Comparison of ENCODE assay signal across 9 cellular contexts in genomic region chr2:126359494-126359893, GRCh38.
DNase-seq lines count a peak whose midpoint lies in the region; ATAC-seq and TF ChIP-seq lines count a peak whose summit lies in the region.
"Had no signal": no experiment of that assay in that cellular context is flagged by ENCODE, and none has a peak within 500 bp of the region (broad histone marks: within the 10 kb centered on the region; RNA-seq: fewer than 3 reads in every experiment).

No MANE protein-coding gene starts in this region.

- H4K20me1 ChIP-seq in MM.1S (ENCODE audit: insufficient read depth, low read length) = no peaks in the 10 kb centered on the region

- TF ChIP-seq CTCF in MM.1S (IDR thresholded peaks at IDR 0.05; ENCODE audit: low read length) = peak; percentile 40
- TF ChIP-seq CTCF in fibroblast of pulmonary artery (IDR thresholded peaks at IDR 0.05; ENCODE audit: low read length, missing control alignments) = peak; percentile 54

- no peaks in the 10 kb centered on the region for H3F3A ChIP-seq in MM.1S (ENCODE audit: insufficient read depth, low read length)

- no peak overlapping the region for H3K27ac ChIP-seq in MM.1S (ENCODE audit: low read length)

- H2AFZ ChIP-seq in MM.1S (ENCODE audit: low read length) = no peak overlapping the region

- no peak overlapping the region for H3K4me2 ChIP-seq in MM.1S (ENCODE audit: low read depth, low read length)

- H3K9me2 ChIP-seq in MM.1S (replicated peaks; ENCODE audit: insufficient read depth, low read length) = no peaks in the 10 kb centered on the region

- H3K27me3 ChIP-seq in MM.1S (replicated peaks; ENCODE audit: insufficient read depth, low read length) = no peaks in the 10 kb centered on the region

- no peaks in the 10 kb centered on the region for H3K36me3 ChIP-seq in MM.1S (replicated peaks; ENCODE audit: insufficient read depth, low read length)

- DNase-seq in ELR (ENCODE audit: low read depth) (peak; percentile 23), MM.1S (peak; percentile 26), fibroblast of pulmonary artery (ENCODE audit: low read depth) (peak; percentile 48), mesenteric fat pad (ENCODE audit: low spot score) (no peak), HuH-7.5 (ENCODE audit: low spot score) (no peak)
- DNase-seq: activated CD4-positive, alpha-beta memory T cell treated with anti-CD3 and anti-CD28 coated beads, Interleukin-2, amount 10 ng/mL, durations not matched to agents 7 days and 5 days had no signal

- no peak overlapping the region for H3K9ac ChIP-seq in MM.1S (ENCODE audit: low read length)

- H3K9me3 ChIP-seq in MM.1S (replicated peaks; ENCODE audit: insufficient read depth, low read length) = no peaks in the 10 kb centered on the region

- H3K4me3 ChIP-seq in MM.1S (ENCODE audit: low read length) = no peak overlapping the region
- H3K4me3 ChIP-seq in fibroblast of pulmonary artery (replicated peaks; ENCODE audit: low read depth, low read length) = no peak overlapping the region

- peak; percentile 63 for ATAC-seq in GM21447 (IDR thresholded peaks at IDR 0.05; ENCODE audit: unreplicated experiment)
- ATAC-seq in GM21423 (IDR thresholded peaks at IDR 0.05; ENCODE audit: unreplicated experiment) = no peak
- no peak for ATAC-seq in HG02852 (IDR thresholded peaks at IDR 0.05; ENCODE audit: unreplicated experiment)

- no peaks in the 10 kb centered on the region for H3K79me2 ChIP-seq in MM.1S (ENCODE audit: low read length)

- H3K4me1 ChIP-seq in MM.1S (ENCODE audit: low read length) = no peaks in the 10 kb centered on the region

Comparison
In these comparisons a context has a peak if more than half of its experiments do, and no peak if none do; other contexts are left out.
1. DNase-seq: peak in ELR (single experiment), MM.1S (single experiment) and fibroblast of pulmonary artery (single experiment); none in mesenteric fat pad (single experiment) and HuH-7.5 (single experiment).